In genomic region chr9:111821006-111821528, GRCh38 we compare ENCODE assay signal across 20 cellular contexts. TPM values are rescaled to one million over a fixed set of nuclear protein-coding genes. Genes with fewer than 3 reads are reported as not detected.
DNase-seq lines count a peak whose midpoint lies in the region; ATAC-seq, FAIRE-seq and TF ChIP-seq lines count a peak whose summit lies in the region.
"Had no signal": no experiment of that assay in that cellular context is flagged by ENCODE, and none has a peak within 500 bp of the region (broad histone marks: within the 10 kb centered on the region; RNA-seq: fewer than 3 reads in every experiment).

No MANE protein-coding gene starts in this region.

- FAIRE-seq in GM12891 (lab: Jason Lieb, UNC) = no peak
- FAIRE-seq: GM19239, H1, HepG2 had no signal

- no peaks in the 10 kb centered on the region for H3K27me3 ChIP-seq in OCI-LY3 (ENCODE audit: low read depth, low read length)
- H3K27me3 ChIP-seq: BLaER1 had no signal

- no peak overlapping the region for H3K4me3 ChIP-seq in OCI-LY3 (ENCODE audit: low read length)
- H3K4me3 ChIP-seq: BLaER1 had no signal

- peaks cover 0 to 15% of the 10 kb centered on the region in 2 donors for H3K4me1 Mint-ChIP-seq in stimulated activated naive B cell treated with anti-CD40 and anti-IgM and Interleukin-4, amounts not matched to agents 10 μg/mL and 1 μg/mL and 100 μg/mL, for 72 hours
- H3K4me1 Mint-ChIP-seq: CD14-positive monocyte; CD4-positive, alpha-beta memory T cell; H9 had no signal

- peak overlapping the region; percentile 8; the same call in 1 of the 2 replicates for H3K9ac ChIP-seq in OCI-LY3 (ENCODE audit: low read length)
- H3K9ac ChIP-seq: BLaER1 had no signal

- TF ChIP-seq POLR2A in GM12891 (IDR thresholded peaks at IDR 0.05; ENCODE audit: low read depth, low read length) = no peak

- no peaks in the 10 kb centered on the region for H3K79me2 ChIP-seq in OCI-LY3 (ENCODE audit: low read length)

- no peak for TF ChIP-seq CTCF in OCI-LY3 (IDR thresholded peaks at IDR 0.05; ENCODE audit: low read depth, low read length)

- H3K27ac ChIP-seq in OCI-LY3 (ENCODE audit: low read length) = peak overlapping the region; percentile 46
- H3K27ac ChIP-seq: BLaER1 had no signal

- H3K9me3 Mint-ChIP-seq in stimulated activated naive B cell treated with anti-CD40 and anti-IgM and Interleukin-4, amounts not matched to agents 10 μg/mL and 1 μg/mL and 100 μg/mL, for 72 hours = no peaks in the 10 kb centered on the region
- H3K9me3 Mint-ChIP-seq: CD4-positive, alpha-beta memory T cell; H9; IgD-negative memory B cell had no signal

- H3K36me3 ChIP-seq in OCI-LY3 (replicated peaks; ENCODE audit: low read depth, low read length) = no peaks in the 10 kb centered on the region
- H3K36me3 ChIP-seq: BLaER1 had no signal

- no peaks in the 10 kb centered on the region for H3K9me3 ChIP-seq in OCI-LY3 (ENCODE audit: insufficient read depth, low read length)
- H3K9me3 ChIP-seq: BLaER1 had no signal

- peak overlapping the region; percentile 53 for H3K4me2 ChIP-seq in OCI-LY3 (ENCODE audit: low read length)
- H3K4me2 ChIP-seq: BLaER1 had no signal

- no peak overlapping the region for H2AFZ ChIP-seq in OCI-LY3 (ENCODE audit: low read depth, low read length)

- no peak for DNase-seq in GM12891 (ENCODE audit: insufficient read length, low spot score)
- peak; percentile 17 for DNase-seq in fibroblast of gingiva (ENCODE audit: low read depth)
- no peak for DNase-seq in stimulated activated naive B cell treated with anti-CD40 and anti-IgM and Interleukin-4, amounts not matched to agents 10 μg/mL and 1 μg/mL and 100 μg/mL, for 72 hours
- DNase-seq in foreskin melanocyte = no peak
- DNase-seq: AML-193; CD4-positive, alpha-beta memory T cell; DMS153; DMS79; GDM1; H9; KBM-7 had no signal

- no peaks in the 10 kb centered on the region for H3K27me3 Mint-ChIP-seq in stimulated activated naive B cell treated with anti-CD40 and anti-IgM and Interleukin-4, amounts not matched to agents 10 μg/mL and 1 μg/mL and 100 μg/mL, for 72 hours
- H3K27me3 Mint-ChIP-seq: CD4-positive, alpha-beta memory T cell; IgD-negative memory B cell had no signal

- peak; percentile 96 to 97 for ATAC-seq in stimulated activated naive B cell treated with anti-CD40 and anti-IgM and Interleukin-4, amounts not matched to agents 10 μg/mL and 1 μg/mL and 100 μg/mL, for 72 hours (replicated peaks)
- ATAC-seq in HG03097 (IDR thresholded peaks at IDR 0.05; ENCODE audit: low FRiP score, unreplicated experiment) = no peak
- no peak for ATAC-seq in GM21528 (IDR thresholded peaks at IDR 0.05; ENCODE audit: low FRiP score, unreplicated experiment)
- ATAC-seq: HepG2 had no signal

- H4K20me1 ChIP-seq in OCI-LY3 (ENCODE audit: insufficient read depth, low read length) = no peaks in the 10 kb centered on the region
- H4K20me1 ChIP-seq: BLaER1 had no signal

- H3K27ac Mint-ChIP-seq in stimulated activated naive B cell treated with anti-CD40 and anti-IgM and Interleukin-4, amounts not matched to agents 10 μg/mL and 1 μg/mL and 100 μg/mL, for 72 hours = peak overlapping the region; percentile 1
- H3K27ac Mint-ChIP-seq: CD14-positive monocyte, H9, IgD-negative memory B cell had no signal

- peaks cover 22% of the 10 kb centered on the region for H3K4me1 ChIP-seq in OCI-LY3 (ENCODE audit: low read length)
- H3K4me1 ChIP-seq: BLaER1 had no signal

- no peaks in the 10 kb centered on the region for H3K36me3 Mint-ChIP-seq in stimulated activated naive B cell treated with anti-CD40 and anti-IgM and Interleukin-4, amounts not matched to agents 10 μg/mL and 1 μg/mL and 100 μg/mL, for 72 hours
- H3K36me3 Mint-ChIP-seq: CD14-positive monocyte; CD4-positive, alpha-beta memory T cell; IgD-negative memory B cell had no signal

- H3K4me3 Mint-ChIP-seq in stimulated activated naive B cell treated with anti-CD40 and anti-IgM and Interleukin-4, amounts not matched to agents 10 μg/mL and 1 μg/mL and 100 μg/mL, for 72 hours = no peak overlapping the region
- H3K4me3 Mint-ChIP-seq: CD14-positive monocyte; CD4-positive, alpha-beta memory T cell; H9; IgD-negative memory B cell had no signal

TF ChIP-seq in GM12891, 5 proteins besides CTCF, POLR2A, EP300 and RAD21:
- TF ChIP-seq PAX5 (IDR thresholded peaks at IDR 0.05; ENCODE audit: insufficient read depth, low read length, severe bottlenecking) (no peak), POU2F2 (IDR thresholded peaks at IDR 0.05; ENCODE audit: low read depth, low read length) (no peak), TAF1 (IDR thresholded peaks at IDR 0.05; ENCODE audit: low read depth, low read length) (no peak), SPI1 (IDR thresholded peaks at IDR 0.05; ENCODE audit: low read depth, low read length) (peak; percentile 59)

RNA-seq across cellular contexts. Expression of gene SHOC1, which starts 26.3 kb away (rescaled TPM):
- 0.03 TPM for polyA plus RNA-seq in GM12891 (2012; ENCODE audit: low read depth, missing spikeins)
- polyA plus RNA-seq: CD14-positive monocyte, H1, HepG2, IgD-negative memory B cell had no signal

Comparison
In these comparisons a context has a peak if more than half of its experiments do, and no peak if none do; other contexts are left out.
1. ATAC-seq: peak in stimulated activated naive B cell treated with anti-CD40 and anti-IgM and Interleukin-4, amounts not matched to agents 10 μg/mL and 1 μg/mL and 100 μg/mL, for 72 hours (2 of 2); none in HG03097 (single experiment) and GM21528 (single experiment).